Comparison of ENCODE assay signal across 25 cellular contexts in genomic region chr2:108941161-108941665, GRCh38. TPM values are rescaled to one million over a fixed set of nuclear protein-coding genes. Genes with fewer than 3 reads are reported as not detected.
DNase-seq lines count a peak whose midpoint lies in the region; ATAC-seq, FAIRE-seq and TF ChIP-seq lines count a peak whose summit lies in the region.
"Had no signal": no experiment of that assay in that cellular context is flagged by ENCODE, and none has a peak within 500 bp of the region (broad histone marks: within the 10 kb centered on the region; RNA-seq: fewer than 3 reads in every experiment).

No MANE protein-coding gene starts in this region.

- POLR2A ChIA-PET in activated CD4-positive, alpha-beta T cell treated with anti-CD3 and anti-CD28 coated beads, Interleukin-2, amount 10 ng/mL, durations not matched to agents 7 days and 5 days (lab: Charles Lee): no interaction called here

- H3K36me3 ChIP-seq in kidney (ENCODE audit: control insufficient read depth in 1 of 2, insufficient read depth in 2 of 2, low read length in 2 of 2): no peaks in the 10 kb centered on the region

- intact Hi-C loops in activated CD4-positive, alpha-beta T cell treated with anti-CD3 and anti-CD28 coated beads, Interleukin-2, amount 10 ng/mL, durations not matched to agents 24 days and 14 days (cut with micrococcal nuclease): no loop called here
- intact Hi-C loops in kidney (cut with DNase I): no loop called here

- DNase-seq in activated CD4-positive, alpha-beta T cell treated with anti-CD3 and anti-CD28 coated beads, Interleukin-2, amount 10 ng/mL, durations not matched to agents 24 days and 14 days: no peak
- no peak for DNase-seq in activated CD4-positive, alpha-beta T cell treated with anti-CD3 and anti-CD28 coated beads, Interleukin-2, amount 10 ng/mL, durations not matched to agents 7 days and 5 days
- peak; percentile 38 for DNase-seq in activated effector memory CD4-positive, alpha-beta T cell treated with anti-CD3 and anti-CD28 coated beads, Interleukin-2, amount 50 U/mL, for 16 hours
- DNase-seq in activated effector memory CD4-positive, alpha-beta T cell treated with Interleukin-2 at 50 U/mL for 16 hours: no peak
- DNase-seq in kidney: peak; percentile 41
- DNase-seq in stimulated activated CD4-positive, alpha-beta T cell treated with anti-CD3 and anti-CD28 coated beads, Interleukin-2, amount 100 ng/mL, for 24 hours: no peak
- DNase-seq: AML-193; Caco-2; Calu3; CD4-positive, alpha-beta T cell; CD8-positive, alpha-beta T cell; DMS79 treated with DMSO at 0.1 percent for 48 hours; GF-D8 had no signal

- no peak for ATAC-seq in GM18505 (IDR thresholded peaks at IDR 0.05; ENCODE audit: unreplicated experiment)
- ATAC-seq: A549; CD8-positive, alpha-beta T cell had no signal

- TF ChIP-seq CTCF in kidney (IDR thresholded peaks at IDR 0.05; ENCODE audit: borderline replicate concordance, extremely low read depth, insufficient read depth): no peak

- H3K27ac ChIP-seq in kidney (ENCODE audit: low read depth in 2 of 2, low read length in 2 of 2): no peak overlapping the region
- H3K27ac ChIP-seq: 22Rv1; A549; BLaER1 treated with 17β-estradiol and CSF1 and Interleukin-3, amounts not matched to agents 10 nM and 100 nM; C4-2B had no signal

- CTCF ChIA-PET in activated CD4-positive, alpha-beta T cell treated with anti-CD3 and anti-CD28 coated beads, Interleukin-2, amount 10 ng/mL, durations not matched to agents 7 days and 5 days (lab: Charles Lee): no interaction called here

- no peak for FAIRE-seq in kidney (lab: Jason Lieb, UNC)
- FAIRE-seq: A549, D721Med, G401.6, GM12891, GM18507 had no signal

- peaks cover 12% of the 10 kb centered on the region for H3K4me1 Mint-ChIP-seq in activated CD4-positive, alpha-beta T cell treated with anti-CD3 and anti-CD28 coated beads, Interleukin-2, amount 10 ng/mL, durations not matched to agents 24 days and 14 days
- H3K4me1 Mint-ChIP-seq in activated CD4-positive, alpha-beta T cell treated with anti-CD3 and anti-CD28 coated beads, Interleukin-2, amount 10 ng/mL, durations not matched to agents 7 days and 5 days: peaks cover 20% of the 10 kb centered on the region

- no peak overlapping the region for H3K4me3 Mint-ChIP-seq in activated CD4-positive, alpha-beta T cell treated with anti-CD3 and anti-CD28 coated beads, Interleukin-2, amount 10 ng/mL, durations not matched to agents 24 days and 14 days
- no peak overlapping the region for H3K4me3 Mint-ChIP-seq in activated CD4-positive, alpha-beta T cell treated with anti-CD3 and anti-CD28 coated beads, Interleukin-2, amount 10 ng/mL, durations not matched to agents 7 days and 5 days
- H3K4me3 Mint-ChIP-seq: B cell; CD4-positive, alpha-beta T cell; CD8-positive, alpha-beta T cell had no signal

- no peaks in the 10 kb centered on the region for H3K36me3 Mint-ChIP-seq in activated CD4-positive, alpha-beta T cell treated with anti-CD3 and anti-CD28 coated beads, Interleukin-2, amount 10 ng/mL, durations not matched to agents 24 days and 14 days (ENCODE audit: low read depth)
- no peaks in the 10 kb centered on the region for H3K36me3 Mint-ChIP-seq in activated CD4-positive, alpha-beta T cell treated with anti-CD3 and anti-CD28 coated beads, Interleukin-2, amount 10 ng/mL, durations not matched to agents 7 days and 5 days (ENCODE audit: low read depth)

- TF ChIP-seq POLR2A in GM18505 (IDR thresholded peaks at IDR 0.05; ENCODE audit: borderline replicate concordance, extremely low read depth, insufficient read depth, insufficient read length): no peak

- H3K4me3 ChIP-seq in kidney (ENCODE audit: low read length in 2 of 2): no peak overlapping the region
- H3K4me3 ChIP-seq: A549; BLaER1 treated with 17β-estradiol and CSF1 and Interleukin-3, amounts not matched to agents 10 nM and 100 nM had no signal

- H3K9me3 Mint-ChIP-seq in activated CD4-positive, alpha-beta T cell treated with anti-CD3 and anti-CD28 coated beads, Interleukin-2, amount 10 ng/mL, durations not matched to agents 24 days and 14 days: peaks cover under 1% of the 10 kb centered on the region
- H3K9me3 Mint-ChIP-seq in activated CD4-positive, alpha-beta T cell treated with anti-CD3 and anti-CD28 coated beads, Interleukin-2, amount 10 ng/mL, durations not matched to agents 7 days and 5 days: peaks cover 4% of the 10 kb centered on the region
- H3K9me3 Mint-ChIP-seq: CD4-positive, alpha-beta T cell had no signal

- H3K27me3 Mint-ChIP-seq in activated CD4-positive, alpha-beta T cell treated with anti-CD3 and anti-CD28 coated beads, Interleukin-2, amount 10 ng/mL, durations not matched to agents 24 days and 14 days: no peaks in the 10 kb centered on the region
- H3K27me3 Mint-ChIP-seq in activated CD4-positive, alpha-beta T cell treated with anti-CD3 and anti-CD28 coated beads, Interleukin-2, amount 10 ng/mL, durations not matched to agents 7 days and 5 days: no peaks in the 10 kb centered on the region
- H3K27me3 Mint-ChIP-seq: CD4-positive, alpha-beta T cell had no signal

- H3K9me3 ChIP-seq in kidney (ENCODE audit: control insufficient read depth in 1 of 2, low read length in 2 of 2): no peaks in the 10 kb centered on the region
- H3K9me3 ChIP-seq: A549 had no signal

- H3K27ac Mint-ChIP-seq in activated CD4-positive, alpha-beta T cell treated with anti-CD3 and anti-CD28 coated beads, Interleukin-2, amount 10 ng/mL, durations not matched to agents 24 days and 14 days: peak overlapping the region; percentile 10
- no peak overlapping the region for H3K27ac Mint-ChIP-seq in activated CD4-positive, alpha-beta T cell treated with anti-CD3 and anti-CD28 coated beads, Interleukin-2, amount 10 ng/mL, durations not matched to agents 7 days and 5 days
- H3K27ac Mint-ChIP-seq: B cell; CD4-positive, alpha-beta T cell; CD8-positive, alpha-beta T cell had no signal

- H3K4me1 ChIP-seq in kidney (ENCODE audit: control insufficient read depth in 1 of 2, insufficient read depth in 1 of 2, low read depth in 1 of 2, low read length in 2 of 2): peaks cover 0 to 5% of the 10 kb centered on the region in 2 donors
- H3K4me1 ChIP-seq: A549, Caco-2 had no signal

- H3K9ac ChIP-seq in kidney (ENCODE audit: low read length in 2 of 2): no peak overlapping the region
- H3K9ac ChIP-seq: BLaER1 treated with 17β-estradiol and CSF1 and Interleukin-3, amounts not matched to agents 10 nM and 100 nM had no signal

RNA-seq across cellular contexts. Expression of gene EDAR, which starts 47.8 kb away (rescaled TPM):
- total RNA-seq in activated CD4-positive, alpha-beta T cell treated with anti-CD3 and anti-CD28 coated beads, Interleukin-2, amount 10 ng/mL, durations not matched to agents 24 days and 14 days: 0.56 and 0.62 TPM in 2 replicates
- under 1 TPM; 0.87 TPM for total RNA-seq in activated CD4-positive, alpha-beta T cell treated with anti-CD3 and anti-CD28 coated beads, Interleukin-2, amount 10 ng/mL, durations not matched to agents 7 days and 5 days
- 3.1 TPM for total RNA-seq in kidney
- 0.17 TPM for polyA plus RNA-seq in kidney (ENCODE audit: insufficient read depth, low read depth, low replicate concordance)
- total RNA-seq: A172, B cell, Calu3 had no signal
- polyA plus RNA-seq: BJ had no signal

Comparison
In these comparisons a context has a peak if more than half of its experiments do, and no peak if none do; other contexts are left out.
1. DNase-seq: peak in activated effector memory CD4-positive, alpha-beta T cell treated with anti-CD3 and anti-CD28 coated beads, Interleukin-2, amount 50 U/mL, for 16 hours (single experiment) and kidney (single experiment); none in activated CD4-positive, alpha-beta T cell treated with anti-CD3 and anti-CD28 coated beads, Interleukin-2, amount 10 ng/mL, durations not matched to agents 24 days and 14 days (single experiment), activated CD4-positive, alpha-beta T cell treated with anti-CD3 and anti-CD28 coated beads, Interleukin-2, amount 10 ng/mL, durations not matched to agents 7 days and 5 days (single experiment), activated effector memory CD4-positive, alpha-beta T cell treated with Interleukin-2 at 50 U/mL for 16 hours (single experiment) and stimulated activated CD4-positive, alpha-beta T cell treated with anti-CD3 and anti-CD28 coated beads, Interleukin-2, amount 100 ng/mL, for 24 hours (0 of 2).